Comparison of ENCODE assay signal across 23 cellular contexts in the genomic region with DNA sequence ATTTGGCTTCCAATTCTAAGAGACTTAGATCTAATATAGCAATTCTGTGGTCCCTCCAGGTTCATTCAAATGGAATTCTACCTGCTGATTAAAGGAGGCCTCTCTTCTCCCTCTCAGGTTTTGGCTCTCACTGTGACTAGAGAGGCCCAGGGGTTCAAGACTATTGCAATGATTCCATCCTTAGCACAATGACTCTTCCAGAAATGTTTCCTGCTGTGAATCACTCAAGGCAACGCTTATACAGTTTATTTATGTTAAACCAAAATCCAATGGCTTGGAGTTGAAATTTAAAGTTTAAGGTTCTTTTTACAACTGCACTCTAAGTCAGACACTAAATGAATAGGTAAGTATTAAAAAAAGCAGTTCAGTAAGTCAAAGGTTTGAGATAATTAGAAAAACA. TPM values are rescaled to one million over a fixed set of nuclear protein-coding genes. Genes with fewer than 3 reads are reported as not detected.
DNase-seq lines count a peak whose midpoint lies in the region; ATAC-seq and TF ChIP-seq lines count a peak whose summit lies in the region.
"Had no signal": no experiment of that assay in that cellular context is flagged by ENCODE, and none has a peak within 500 bp of the region (broad histone marks: within the 10 kb centered on the region; RNA-seq: fewer than 3 reads in every experiment).

No MANE protein-coding gene starts in this region.

- H3K27me3 Mint-ChIP-seq in WTC11 (ENCODE audit: low read depth) (no peaks in the 10 kb centered on the region), memory B cell (no peaks in the 10 kb centered on the region)
- H3K27me3 Mint-ChIP-seq: stimulated activated naive B cell treated with anti-CD40 and anti-IgM and Interleukin-4, amounts not matched to agents 10 μg/mL and 1 μg/mL and 100 μg/mL, for 72 hours; T-cell had no signal

- no peak for TF ChIP-seq CTCF in WTC11 (IDR thresholded peaks at IDR 0.05)
- TF ChIP-seq CTCF in gastrocnemius medialis (IDR thresholded peaks at IDR 0.05 in 4 of 5, conservative IDR thresholded peaks at IDR 0.05 in 1 of 5), result no peak

- no peaks in the 10 kb centered on the region for H3K9me3 ChIP-seq in gastrocnemius medialis
- H3K9me3 ChIP-seq: testis had no signal

- no peaks in the 10 kb centered on the region for H3K27me3 ChIP-seq in gastrocnemius medialis
- H3K27me3 ChIP-seq: SJCRH30, testis had no signal

- POLR2A ChIA-PET in WTC11 (lab: Charles Lee), result no interaction called here

- H3K9me3 Mint-ChIP-seq in WTC11 (no peaks in the 10 kb centered on the region), memory B cell (peaks cover 6% of the 10 kb centered on the region)

- DNase-seq in HCEC 1CT (peak; percentile 70), NCI-H1417 treated with DMSO at 0.1 percent for 48 hours (lab: John Stamatoyannopoulos, UW) (peak; percentile 80), WTC11 (ENCODE audit: low spot score) (no peak), memory B cell (ENCODE audit: low spot score in 2 of 2) (no peak), gastrocnemius medialis (no peak)
- DNase-seq in activated T-cell treated with anti-CD3 and anti-CD28 coated beads, Interleukin-2, amount 50 U/mL, for 1 hour, result no peak
- DNase-seq: activated CD4-positive, alpha-beta T cell treated with anti-CD3 and anti-CD28 coated beads for 4 hours; activated naive CD4-positive, alpha-beta T cell treated with anti-CD3 and anti-CD28 coated beads for 36 hours; activated T-cell treated with anti-CD3 and anti-CD28 coated beads, Interleukin-2, amount 50 U/mL, for 72 hours; DMS 273 treated with DMSO at 0.1 percent for 48 hours; foreskin melanocyte; Kasumi-1; NCI-H345; NK-92 treated with Interleukin-12 subunit alpha and Interleukin-12 subunit beta, amount 100 ng/mL, for 24 hours; nucleus accumbens; SJCRH30; stimulated activated CD4-positive, alpha-beta T cell treated with anti-CD3 and anti-CD28 coated beads, Interleukin-2, amount 100 ng/mL, for 48 hours; stimulated activated naive B cell treated with anti-CD40 and anti-IgM and Interleukin-4, amounts not matched to agents 10 μg/mL and 1 μg/mL and 100 μg/mL, for 72 hours; T-cell; testis had no signal

- no peaks in the 10 kb centered on the region for H3K4me1 ChIP-seq in gastrocnemius medialis
- H3K4me1 ChIP-seq: testis had no signal

- H3K4me1 Mint-ChIP-seq in WTC11 (peaks cover 6% of the 10 kb centered on the region), memory B cell (peaks cover 17% of the 10 kb centered on the region)

- TF ChIP-seq POLR2A in gastrocnemius medialis (IDR thresholded peaks at IDR 0.05), result no peak

- no peak overlapping the region for H3K27ac ChIP-seq in gastrocnemius medialis
- H3K27ac ChIP-seq: SJCRH30, testis had no signal

- H3K4me3 Mint-ChIP-seq in WTC11 (no peak overlapping the region), memory B cell (no peak overlapping the region)
- H3K4me3 Mint-ChIP-seq: activated naive CD4-positive, alpha-beta T cell treated with anti-CD3 and anti-CD28 coated beads for 36 hours; activated T-cell treated with anti-CD3 and anti-CD28 coated beads, Interleukin-2, amount 50 U/mL, for 72 hours; CD14-positive monocyte; stimulated activated naive B cell treated with anti-CD40 and anti-IgM and Interleukin-4, amounts not matched to agents 10 μg/mL and 1 μg/mL and 100 μg/mL, for 72 hours; T-cell had no signal

- peak; percentile 67 for ATAC-seq in WTC11
- no peak for ATAC-seq in memory B cell (ENCODE audit: low read depth)
- no peak for ATAC-seq in GM18517 (IDR thresholded peaks at IDR 0.05; ENCODE audit: unreplicated experiment)
- no peak for ATAC-seq in gastrocnemius medialis
- ATAC-seq: activated T-cell treated with anti-CD3 and anti-CD28 coated beads, Interleukin-2, amount 50 U/mL, for 72 hours; stimulated activated naive B cell treated with anti-CD40 and anti-IgM and Interleukin-4, amounts not matched to agents 10 μg/mL and 1 μg/mL and 100 μg/mL, for 72 hours; T-cell had no signal

- H3K27ac Mint-ChIP-seq in WTC11, result peak overlapping the region; percentile 49; the same call in 1 of the 2 replicates
- H3K27ac Mint-ChIP-seq in memory B cell, result peak overlapping the region; percentile 79
- H3K27ac Mint-ChIP-seq: activated naive CD4-positive, alpha-beta T cell treated with anti-CD3 and anti-CD28 coated beads for 36 hours; activated T-cell treated with anti-CD3 and anti-CD28 coated beads, Interleukin-2, amount 50 U/mL, for 72 hours; stimulated activated naive B cell treated with anti-CD40 and anti-IgM and Interleukin-4, amounts not matched to agents 10 μg/mL and 1 μg/mL and 100 μg/mL, for 72 hours; T-cell had no signal

- CTCF ChIA-PET in WTC11 (lab: Charles Lee), result no interaction called here

- H3K36me3 ChIP-seq in gastrocnemius medialis, result no peaks in the 10 kb centered on the region
- H3K36me3 ChIP-seq: SJCRH30 had no signal

- H3K36me3 Mint-ChIP-seq in WTC11, result no peaks in the 10 kb centered on the region; the same call in 1 of the 2 replicates
- peaks cover 35% of the 10 kb centered on the region for H3K36me3 Mint-ChIP-seq in memory B cell

- no peak overlapping the region for H3K4me3 ChIP-seq in gastrocnemius medialis
- H3K4me3 ChIP-seq: SJCRH30, smooth muscle cell, testis had no signal

- intact Hi-C loops in gastrocnemius medialis (cut with DNase I; ENCODE audit: low total_unique reads), result no loop called here

- in situ Hi-C loops in gastrocnemius medialis (cut with MboI; ENCODE audit: low sequenced_read_pairs in 4 of 4), result no loop called here

TF ChIP-seq in WTC11, 78 proteins besides CTCF, POLR2A, EP300 and RAD21 (continues in another document):
- TF ChIP-seq, protein P1, sequence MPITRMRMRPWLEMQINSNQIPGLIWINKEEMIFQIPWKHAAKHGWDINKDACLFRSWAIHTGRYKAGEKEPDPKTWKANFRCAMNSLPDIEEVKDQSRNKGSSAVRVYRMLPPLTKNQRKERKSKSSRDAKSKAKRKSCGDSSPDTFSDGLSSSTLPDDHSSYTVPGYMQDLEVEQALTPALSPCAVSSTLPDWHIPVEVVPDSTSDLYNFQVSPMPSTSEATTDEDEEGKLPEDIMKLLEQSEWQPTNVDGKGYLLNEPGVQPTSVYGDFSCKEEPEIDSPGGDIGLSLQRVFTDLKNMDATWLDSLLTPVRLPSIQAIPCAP (CRISPR knock-in tag; IDR thresholded peaks at IDR 0.05), result no peak
- TF ChIP-seq ZNF232 (CRISPR knock-in tag; IDR thresholded peaks at IDR 0.05), result no peak
- TF ChIP-seq, protein P2, sequence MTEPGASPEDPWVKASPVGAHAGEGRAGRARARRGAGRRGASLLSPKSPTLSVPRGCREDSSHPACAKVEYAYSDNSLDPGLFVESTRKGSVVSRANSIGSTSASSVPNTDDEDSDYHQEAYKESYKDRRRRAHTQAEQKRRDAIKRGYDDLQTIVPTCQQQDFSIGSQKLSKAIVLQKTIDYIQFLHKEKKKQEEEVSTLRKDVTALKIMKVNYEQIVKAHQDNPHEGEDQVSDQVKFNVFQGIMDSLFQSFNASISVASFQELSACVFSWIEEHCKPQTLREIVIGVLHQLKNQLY (CRISPR knock-in tag; IDR thresholded peaks at IDR 0.05), result no peak
- no peak for TF ChIP-seq ATF1 (CRISPR knock-in tag; IDR thresholded peaks at IDR 0.05)
- no peak for TF ChIP-seq ERG (CRISPR knock-in tag; IDR thresholded peaks at IDR 0.05)
- TF ChIP-seq CBFB (CRISPR knock-in tag; IDR thresholded peaks at IDR 0.05; ENCODE audit: low read depth), result no peak
- TF ChIP-seq JUN (CRISPR knock-in tag; IDR thresholded peaks at IDR 0.05), result no peak
- no peak for TF ChIP-seq HMGA2 (CRISPR knock-in tag; IDR thresholded peaks at IDR 0.05)
- TF ChIP-seq, protein P3, sequence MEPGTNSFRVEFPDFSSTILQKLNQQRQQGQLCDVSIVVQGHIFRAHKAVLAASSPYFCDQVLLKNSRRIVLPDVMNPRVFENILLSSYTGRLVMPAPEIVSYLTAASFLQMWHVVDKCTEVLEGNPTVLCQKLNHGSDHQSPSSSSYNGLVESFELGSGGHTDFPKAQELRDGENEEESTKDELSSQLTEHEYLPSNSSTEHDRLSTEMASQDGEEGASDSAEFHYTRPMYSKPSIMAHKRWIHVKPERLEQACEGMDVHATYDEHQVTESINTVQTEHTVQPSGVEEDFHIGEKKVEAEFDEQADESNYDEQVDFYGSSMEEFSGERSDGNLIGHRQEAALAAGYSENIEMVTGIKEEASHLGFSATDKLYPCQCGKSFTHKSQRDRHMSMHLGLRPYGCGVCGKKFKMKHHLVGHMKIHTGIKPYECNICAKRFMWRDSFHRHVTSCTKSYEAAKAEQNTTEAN (CRISPR knock-in tag; IDR thresholded peaks at IDR 0.05), result no peak

RNA-seq across cellular contexts. Expression of gene IFT57, which starts 39.9 kb away (rescaled TPM):
- total RNA-seq in WTC11 (2021) (24.8 to 32.1 TPM (median 28.4 TPM) in 3 replicates), gastrocnemius medialis (10 to 100 TPM in 2 of 4 donors, 1 to 10 TPM in 2; 7.2 to 18.5 (median 10.7) TPM)

Comparison
In these comparisons a context has a peak if more than half of its experiments do, and no peak if none do; other contexts are left out.
1. DNase-seq: peak in HCEC 1CT (single experiment) and NCI-H1417 treated with DMSO at 0.1 percent for 48 hours (single experiment); none in WTC11 (single experiment), memory B cell (0 of 2), gastrocnemius medialis (0 of 2) and activated T-cell treated with anti-CD3 and anti-CD28 coated beads, Interleukin-2, amount 50 U/mL, for 1 hour (single experiment).